ENCODE assay signal across 35 cellular contexts in the genomic region with DNA sequence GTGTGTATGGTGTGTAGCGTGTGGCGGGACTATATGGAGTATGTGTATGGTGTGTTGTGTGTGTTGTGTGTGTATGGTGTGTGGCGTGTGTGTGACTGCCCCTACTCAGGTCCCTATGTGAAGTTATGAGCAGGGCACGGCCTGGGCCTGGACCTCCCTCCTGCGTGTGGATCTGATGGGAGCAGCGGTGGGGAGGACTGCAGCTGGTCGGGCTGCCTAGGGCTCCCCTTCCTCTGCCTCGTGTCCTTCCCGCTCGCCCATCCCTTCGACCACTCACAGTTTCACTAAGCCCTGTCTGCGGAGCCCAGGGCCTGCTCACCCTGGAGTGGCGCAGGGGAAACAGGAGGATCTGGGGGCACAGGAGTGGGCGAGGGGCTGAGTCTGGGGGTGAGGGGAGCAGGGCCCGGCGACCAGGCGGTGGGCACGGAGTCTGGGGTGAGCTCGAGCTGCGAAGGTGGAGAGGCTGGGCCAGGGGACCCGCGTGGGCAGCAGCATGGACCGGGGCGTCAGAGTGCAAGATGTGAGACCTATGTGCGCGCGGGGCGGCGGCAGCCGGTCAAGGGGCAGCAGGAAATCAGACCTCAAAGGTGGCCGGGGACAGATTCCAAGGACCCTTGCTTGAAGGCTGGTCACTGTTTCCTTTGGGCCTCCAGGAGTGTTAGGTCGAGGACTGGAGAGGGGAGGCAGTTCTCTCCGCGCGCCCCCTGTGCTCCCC. TPM values are rescaled to one million over a fixed set of nuclear protein-coding genes. Genes with fewer than 3 reads are reported as not detected.
"Had no signal": no experiment of that assay in that cellular context is flagged by ENCODE, and none has a peak within 500 bp of the region (broad histone marks: within the 10 kb centered on the region; RNA-seq: fewer than 3 reads in every experiment).

No MANE protein-coding gene starts in this region.

- ATAC-seq: activated naive CD4-positive, alpha-beta T cell treated with anti-CD3 and anti-CD28 coated beads, Interleukin-2, amount 50 U/mL, for 72 hours; activated T-cell treated with anti-CD3 and anti-CD28 coated beads, Interleukin-2, amount 50 U/mL, for 4 hours; body of pancreas; Panc1 had no signal

- H3K36me3 ChIP-seq: adrenal gland, breast epithelium, MG63, SJCRH30, WERI-Rb-1 had no signal

- H3K9me3 Mint-ChIP-seq: activated T-cell treated with anti-CD3 and anti-CD28 coated beads, Interleukin-2, amount 50 U/mL, for 4 hours had no signal

- H3K4me1 Mint-ChIP-seq: activated CD4-positive, alpha-beta T cell treated with anti-CD3 and anti-CD28 coated beads, Interleukin-2, amount 10 ng/mL, durations not matched to agents 7 days and 5 days had no signal

- H3K27me3 Mint-ChIP-seq: activated CD4-positive, alpha-beta T cell treated with anti-CD3 and anti-CD28 coated beads, Interleukin-2, amount 10 ng/mL, durations not matched to agents 7 days and 5 days had no signal

- DNase-seq: activated CD4-positive, alpha-beta T cell treated with anti-CD3 and anti-CD28 coated beads for 1 hour; activated CD4-positive, alpha-beta T cell treated with anti-CD3 and anti-CD28 coated beads, Interleukin-2, amount 10 ng/mL, durations not matched to agents 7 days and 5 days; activated CD4-positive, alpha-beta T cell treated with anti-CD3 and anti-CD28 coated beads, Interleukin-2, amount 50 U/mL, for 48 hours; activated CD4-positive, CD25-positive, alpha-beta regulatory T cell; activated CD8-positive, alpha-beta memory T cell treated with anti-CD3 and anti-CD28 coated beads, Interleukin-2, amount 50 U/mL, for 4 hours; activated gamma-delta T cell treated with Interleukin-2 at 50 U/mL for 16 hours; activated naive CD4-positive, alpha-beta T cell treated with anti-CD3 and anti-CD28 coated beads for 36 hours; activated T-cell treated with anti-CD3 and anti-CD28 coated beads for 4 hours; activated T-cell treated with anti-CD3 and anti-CD28 coated beads, Interleukin-2, amount 50 U/mL, for 4 hours; adrenal gland; body of pancreas; caudate nucleus; cerebellar nuclear complex; Kasumi-1; KG1; MG63; NCI-H1048; NCI-H1105 treated with DMSO at 0.1 percent for 48 hours; NCI-H1436; NCI-H1694; NCI-H2029; NCI-H345; NCI-H524 treated with DMSO at 0.1 percent for 48 hours; SHP77; SJCRH30; WERI-Rb-1 had no signal

- H3K27ac ChIP-seq: adrenal gland, body of pancreas, breast epithelium, SJCRH30, SK-N-MC, WERI-Rb-1 had no signal

- H3K4me3 Mint-ChIP-seq: activated CD4-positive, alpha-beta T cell treated with anti-CD3 and anti-CD28 coated beads, Interleukin-2, amount 10 ng/mL, durations not matched to agents 7 days and 5 days; activated naive CD4-positive, alpha-beta T cell treated with anti-CD3 and anti-CD28 coated beads for 36 hours; activated T-cell treated with anti-CD3 and anti-CD28 coated beads, Interleukin-2, amount 50 U/mL, for 4 hours; activated T-helper 1 cell treated with anti-CD3 and anti-CD28 coated beads, Interleukin-12 subunit alpha, Interleukin-12 subunit beta, Interleukin-2, Interleukin-4 antibody, amounts not matched to agents 30 ng/mL and 10 ng/mL and 1 ng/mL, durations not matched to agents 14 hours and 24 hours and 36 hours; T-helper 1 cell treated with Interleukin-12 subunit alpha and Interleukin-12 subunit beta and Interleukin-4 antibody, amounts not matched to agents 30 μg/mL and 1 μg/mL, for 36 hours had no signal

- H3K4me1 ChIP-seq: adrenal gland, breast epithelium, SJCRH30 had no signal

- FAIRE-seq: astrocyte had no signal

- H3K27me3 ChIP-seq: body of pancreas, breast epithelium, MG63, SJCRH30 had no signal

- H3K9me3 ChIP-seq: adrenal gland, body of pancreas, breast epithelium, MG63, SJCRH30 had no signal

- H3K4me3 ChIP-seq: adrenal gland, body of pancreas, breast epithelium, MG63, SJCRH30, SK-N-MC had no signal

- H3K27ac Mint-ChIP-seq: activated CD4-positive, alpha-beta T cell treated with anti-CD3 and anti-CD28 coated beads, Interleukin-2, amount 10 ng/mL, durations not matched to agents 7 days and 5 days; activated naive CD4-positive, alpha-beta T cell treated with anti-CD3 and anti-CD28 coated beads for 36 hours; activated naive CD4-positive, alpha-beta T cell treated with anti-CD3 and anti-CD28 coated beads, Interleukin-2, amount 50 U/mL, for 72 hours; activated T-helper 1 cell treated with anti-CD3 and anti-CD28 coated beads, Interleukin-12 subunit alpha, Interleukin-12 subunit beta, Interleukin-2, Interleukin-4 antibody, amounts not matched to agents 30 ng/mL and 10 ng/mL and 1 ng/mL, durations not matched to agents 14 hours and 24 hours and 36 hours; T-helper 1 cell treated with Interleukin-12 subunit alpha and Interleukin-12 subunit beta and Interleukin-4 antibody, amounts not matched to agents 30 μg/mL and 1 μg/mL, for 36 hours had no signal

RNA-seq across cellular contexts. Expression of a gene that starts 26.6 kb away (rescaled TPM):
- total RNA-seq: activated CD4-positive, alpha-beta T cell treated with anti-CD3 and anti-CD28 coated beads, Interleukin-2, amount 10 ng/mL, durations not matched to agents 7 days and 5 days; activated naive CD4-positive, alpha-beta T cell treated with anti-CD3 and anti-CD28 coated beads for 36 hours; activated naive CD4-positive, alpha-beta T cell treated with anti-CD3 and anti-CD28 coated beads, Interleukin-2, amount 50 U/mL, for 72 hours; activated T-cell treated with anti-CD3 and anti-CD28 coated beads, Interleukin-2, amount 50 U/mL, for 4 hours; activated T-helper 1 cell treated with anti-CD3 and anti-CD28 coated beads, Interleukin-12 subunit alpha, Interleukin-12 subunit beta, Interleukin-2, Interleukin-4 antibody, amounts not matched to agents 30 ng/mL and 10 ng/mL and 1 ng/mL, durations not matched to agents 14 hours and 24 hours and 36 hours; adrenal gland; breast epithelium; NCI-H460; RPMI7951 had no signal
